In genomic region chr6:36119209-36119608, GRCh38 we compare ENCODE assay signal across 13 cellular contexts. TPM values are rescaled to one million over a fixed set of nuclear protein-coding genes. Genes with fewer than 3 reads are reported as not detected.
DNase-seq lines count a peak whose midpoint lies in the region; ATAC-seq, FAIRE-seq and TF ChIP-seq lines count a peak whose summit lies in the region.
"Had no signal": no experiment of that assay in that cellular context is flagged by ENCODE, and none has a peak within 500 bp of the region (broad histone marks: within the 10 kb centered on the region; RNA-seq: fewer than 3 reads in every experiment).

No MANE protein-coding gene starts in this region.

- BruUV-seq in HepG2 (replicated peaks; lab: Mats Ljungman, UMichigan) = TSS peak; percentile 24

- H2AFZ ChIP-seq in HepG2 (ENCODE audit: low read length) = no peak overlapping the region
- H2AFZ ChIP-seq: neural progenitor cell had no signal

- TF ChIP-seq RAD21 in HepG2 (CRISPR knock-in tag; IDR thresholded peaks at IDR 0.05) = no peak

- peak overlapping the region; percentile 96 for H3K27ac Mint-ChIP-seq in activated T-helper 17 cell treated with anti-CD3 and anti-CD28 coated beads, Interleukin-2, amount 50 U/mL, for 72 hours
- H3K27ac Mint-ChIP-seq: neural progenitor cell had no signal

- H3K36me3 Mint-ChIP-seq in activated T-helper 17 cell treated with anti-CD3 and anti-CD28 coated beads, Interleukin-2, amount 50 U/mL, for 72 hours (ENCODE audit: low read depth) = no peaks in the 10 kb centered on the region
- H3K36me3 Mint-ChIP-seq: neural progenitor cell had no signal

- no peaks in the 10 kb centered on the region for H3K79me2 ChIP-seq in HepG2 (ENCODE audit: insufficient read depth, low read length)

- peaks cover 72% of the 10 kb centered on the region for H3K4me1 Mint-ChIP-seq in activated T-helper 17 cell treated with anti-CD3 and anti-CD28 coated beads, Interleukin-2, amount 50 U/mL, for 72 hours

- no peak for TF ChIP-seq CTCF in HepG2 (CRISPR knock-in tag; IDR thresholded peaks at IDR 0.05)
- TF ChIP-seq CTCF in right lobe of liver (IDR thresholded peaks at IDR 0.05) = no peak

- no peak for ATAC-seq in HepG2
- no peak for ATAC-seq in right lobe of liver
- no peak for ATAC-seq in activated T-helper 17 cell treated with anti-CD3 and anti-CD28 coated beads, Interleukin-2, amount 50 U/mL, for 72 hours (replicated peaks)
- ATAC-seq in HG03520 (IDR thresholded peaks at IDR 0.05; ENCODE audit: unreplicated experiment) = no peak

- no peaks in the 10 kb centered on the region for H3K27me3 ChIP-seq in HepG2 (ENCODE audit: control insufficient read depth in 1 of 2, insufficient read depth in 2 of 2, low read length in 2 of 2)
- H3K27me3 ChIP-seq in right lobe of liver = no peaks in the 10 kb centered on the region
- H3K27me3 ChIP-seq in mucosa of rectum (ENCODE audit: control insufficient read depth in 2 of 2, insufficient read depth in 2 of 2, low read length in 2 of 2) = no peaks in the 10 kb centered on the region
- no peaks in the 10 kb centered on the region for H3K27me3 ChIP-seq in small intestine (ENCODE audit: control insufficient read depth in 2 of 2, insufficient read depth in 2 of 2, low read length in 2 of 2)
- H3K27me3 ChIP-seq: neural progenitor cell, right atrium auricular region, SJCRH30 had no signal

- TF ChIP-seq EP300 in HepG2 (IDR thresholded peaks at IDR 0.05; ENCODE audit: low read depth in 2 of 2, low read length in 2 of 2) = no peak
- no peak for TF ChIP-seq EP300 in HepG2 (CRISPR knock-in tag; IDR thresholded peaks at IDR 0.05; ENCODE audit: borderline replicate concordance)

- in situ Hi-C loops in HepG2 (cut with HindIII; ENCODE audit: extremely low pct_ligation_motif_present, low pct_unique_long_range_greater_than_20kb) = no loop called here

- POLR2A ChIA-PET in HepG2 (lab: Yijun Ruan, JAX) = interaction anchor here (1.6 kb wide), 1 partner anchor 91 kb away, joined by 4 read pairs; the partner anchor contains the start of gene MAPK14

- H3K9me3 Mint-ChIP-seq in activated T-helper 17 cell treated with anti-CD3 and anti-CD28 coated beads, Interleukin-2, amount 50 U/mL, for 72 hours = no peaks in the 10 kb centered on the region
- H3K9me3 Mint-ChIP-seq: activated T-cell treated with anti-CD3 and anti-CD28 coated beads, Interleukin-2, amount 50 U/mL, for 4 hours; neural progenitor cell had no signal

- H4K20me1 ChIP-seq in HepG2 (ENCODE audit: insufficient read depth, low read length) = no peaks in the 10 kb centered on the region

- H3K4me3 ChIP-seq in HepG2 (replicated peaks in 1 of 3; ENCODE audit: insufficient read depth in 1 of 3, low read depth in 2 of 3, low read length in 3 of 3) (no peak overlapping the region), right lobe of liver (no peak overlapping the region), mucosa of rectum (ENCODE audit: low read length in 2 of 2) (no peak overlapping the region), small intestine (ENCODE audit: low read depth in 1 of 2, low read length in 2 of 2) (no peak overlapping the region)
- H3K4me3 ChIP-seq: neural progenitor cell, right atrium auricular region, SJCRH30 had no signal

- H3K36me3 ChIP-seq in HepG2 (replicated peaks in 1 of 2; ENCODE audit: control insufficient read depth in 1 of 2, insufficient read depth in 2 of 2, low read length in 2 of 2) (peaks cover 0 to 2% of the 10 kb centered on the region in 2 experiments; a peak in 1 of 5 replicates), right lobe of liver (peaks cover 0 to 10% (median 0%) of the 10 kb centered on the region in 4 donors), mucosa of rectum (ENCODE audit: control insufficient read depth in 2 of 2, insufficient read depth in 2 of 2, low read length in 2 of 2) (peaks cover 0 to 4% of the 10 kb centered on the region in 2 donors), small intestine (ENCODE audit: control insufficient read depth in 2 of 2, insufficient read depth in 2 of 2, low read length in 2 of 2) (no peaks in the 10 kb centered on the region)
- H3K36me3 ChIP-seq: neural progenitor cell, SJCRH30 had no signal

- no peaks in the 10 kb centered on the region for H3K27me3 Mint-ChIP-seq in activated T-helper 17 cell treated with anti-CD3 and anti-CD28 coated beads, Interleukin-2, amount 50 U/mL, for 72 hours

- WGBS in HepG2 (ENCODE audit: low lambda C conversion rate) = 96% methylated on average over 4 of the region's 4 CpGs
- WGBS in right lobe of liver (ENCODE audit: insufficient coverage, low coverage, low lambda C conversion rate, missing lambda C conversion rate) = 67% methylated on average over 4 of the region's 4 CpGs
- WGBS in small intestine, 3 donors = 71 to 81% (median 80%) methylated on average over 4 of the region's 4 CpGs

- H3K27ac ChIP-seq in HepG2 (ENCODE audit: extremely low read length, insufficient read depth, low read length) (no peak overlapping the region), right lobe of liver (peak overlapping the region in 1 of 3 donors; percentile 25), mucosa of rectum (ENCODE audit: low read depth in 2 of 2, low read length in 2 of 2) (peak overlapping the region; percentile 21 to 25), small intestine (ENCODE audit: low read depth in 1 of 2, low read length in 1 of 2) (no peak overlapping the region)
- H3K27ac ChIP-seq: neural progenitor cell, right atrium auricular region, SJCRH30 had no signal

- H3K4me1 ChIP-seq in HepG2 (ENCODE audit: insufficient read depth, low read length) = peaks cover 32% of the 10 kb centered on the region
- H3K4me1 ChIP-seq in right lobe of liver = peaks cover 0 to 31% (median 8%) of the 10 kb centered on the region in 4 donors
- peaks cover 37 to 38% of the 10 kb centered on the region in 2 donors for H3K4me1 ChIP-seq in mucosa of rectum (ENCODE audit: control insufficient read depth in 2 of 2, insufficient read depth in 2 of 2, low read length in 2 of 2)
- H3K4me1 ChIP-seq in small intestine (ENCODE audit: control insufficient read depth in 2 of 2, insufficient read depth in 1 of 2, low read depth in 1 of 2, low read length in 1 of 2) = peaks cover 3 to 4% of the 10 kb centered on the region in 2 donors
- H3K4me1 ChIP-seq: SJCRH30 had no signal

- FAIRE-seq in HepG2 (lab: Jason Lieb, UNC) (no peak), small intestine (lab: Jason Lieb, UNC) (no peak)

- no peak for DNase-seq in HepG2 (ENCODE audit: low spot score)
- no peak for DNase-seq in right lobe of liver
- no peak for DNase-seq in LoVo (ENCODE audit: low spot score)
- no peak for DNase-seq in small intestine
- no peak for DNase-seq in NCI-H524 (lab: John Stamatoyannopoulos, UW)
- DNase-seq: EL, SJCRH30 had no signal

- H3K4me2 ChIP-seq in HepG2 (ENCODE audit: low read depth, low read length) = no peak overlapping the region
- H3K4me2 ChIP-seq: neural progenitor cell had no signal

- intact Hi-C loops in HepG2 (cut with micrococcal nuclease; ENCODE audit: unreplicated experiment) = no loop called here
- intact Hi-C loops in right lobe of liver (cut with DNase I) = no loop called here

- no peaks in the 10 kb centered on the region for H3K9me3 ChIP-seq in HepG2 (ENCODE audit: low read length)
- no peaks in the 10 kb centered on the region for H3K9me3 ChIP-seq in right lobe of liver
- H3K9me3 ChIP-seq in mucosa of rectum (ENCODE audit: control insufficient read depth in 2 of 2, low read length in 2 of 2) = no peaks in the 10 kb centered on the region
- H3K9me3 ChIP-seq in small intestine (ENCODE audit: control insufficient read depth, low read depth) = no peaks in the 10 kb centered on the region
- H3K9me3 ChIP-seq: right atrium auricular region, SJCRH30 had no signal

- H3K9ac ChIP-seq in HepG2 (ENCODE audit: insufficient read depth, low read depth, low read length) = no peak overlapping the region
- no peak overlapping the region for H3K9ac ChIP-seq in mucosa of rectum (ENCODE audit: low read depth in 1 of 2, low read length in 2 of 2)
- H3K9ac ChIP-seq: neural progenitor cell had no signal

- TF ChIP-seq POLR2A in HepG2 (IDR thresholded peaks at IDR 0.05; ENCODE audit: insufficient read depth in 1 of 2, low read depth in 2 of 2, low read length in 2 of 2) = no peak
- TF ChIP-seq POLR2A in right lobe of liver (IDR thresholded peaks at IDR 0.05) = no peak

- H3K4me3 Mint-ChIP-seq in activated T-helper 17 cell treated with anti-CD3 and anti-CD28 coated beads, Interleukin-2, amount 50 U/mL, for 72 hours = peak overlapping the region; percentile 91
- H3K4me3 Mint-ChIP-seq: activated T-cell treated with anti-CD3 and anti-CD28 coated beads, Interleukin-2, amount 50 U/mL, for 4 hours; neural progenitor cell had no signal

- CTCF ChIA-PET in HepG2 (lab: Yijun Ruan, JAX; ENCODE audit: low intra/inter-chr PET ratio, low total read pairs) = no interaction called here

TF ChIP-seq in HepG2, 621 proteins besides CTCF, POLR2A, EP300 and RAD21:
- no peak for TF ChIP-seq ZIK1 (CRISPR knock-in tag; IDR thresholded peaks at IDR 0.05; ENCODE audit: borderline replicate concordance, low read depth)

RNA-seq across cellular contexts. Expression of gene MAPK13, which starts 11.1 kb away (rescaled TPM):
- total RNA-seq in HepG2 (2016; rRNA removed; fragmentation: Illumina TruSeq; extraction: Trizol) (12.7 and 17.8 TPM in 2 replicates), right lobe of liver (1 to 10 TPM; 2.2 to 5.0 (median 3.0) TPM)
- total RNA-seq in HepG2 (2016; cell fraction: cytosol; rRNA removed; fragmentation: Illumina TruSeq; extraction: Trizol; ENCODE audit: low read depth) = 6.7 and 7.7 TPM in 2 replicates
- total RNA-seq in HepG2 (2016; cell fraction: insoluble cytoplasmic fraction; rRNA removed; fragmentation: Illumina TruSeq; extraction: Trizol) = 13.2 and 13.6 TPM in 2 replicates
- 16.3 and 17.8 TPM in 2 replicates for total RNA-seq in HepG2 (2016; cell fraction: membrane; rRNA removed; fragmentation: Illumina TruSeq; extraction: Trizol)
- total RNA-seq in HepG2 (2016; cell fraction: nucleus; rRNA removed; fragmentation: Illumina TruSeq; extraction: Trizol) = 12.2 and 12.8 TPM in 2 replicates
- polyA plus RNA-seq in HepG2 (2011; rRNA removed) (43.4 and 48.6 TPM in 2 replicates), small intestine (100 to 1,000 TPM in 1 of 3 donors, 10 to 100 TPM in 2; 86.7 to 108 (median 95.5) TPM)
- 29.8 and 31.4 TPM in 2 replicates for polyA plus RNA-seq in HepG2 (2011; cell fraction: cytosol; rRNA removed)
- 203 and 226 TPM in 2 replicates for polyA plus RNA-seq in HepG2 (2011; cell fraction: nucleus; rRNA removed)
- 27.9 and 35.1 TPM in 2 replicates for polyA plus RNA-seq in HepG2 (2012)
- polyA plus RNA-seq in HepG2 (2016; cell fraction: cytosol; fragmentation: Illumina TruSeq; extraction: Trizol; ENCODE audit: low read depth) = 19.7 and 23.2 TPM in 2 replicates
- polyA plus RNA-seq in HepG2 (2016; cell fraction: insoluble cytoplasmic fraction; fragmentation: Illumina TruSeq; extraction: Trizol; ENCODE audit: low read depth) = 26.4 and 34.1 TPM in 2 replicates
- 27.6 and 29.3 TPM in 2 replicates for polyA plus RNA-seq in HepG2 (2016; cell fraction: membrane; fragmentation: Illumina TruSeq; extraction: Trizol; ENCODE audit: low read depth)
- 36.0 and 42.2 TPM in 2 replicates for polyA plus RNA-seq in HepG2 (2016; cell fraction: nucleus; fragmentation: Illumina TruSeq; extraction: Trizol; ENCODE audit: insufficient read depth, low read depth)
- polyA minus RNA-seq in HepG2 (2011; rRNA and poly(A)+ RNA removed; ENCODE audit: low replicate concordance) = 3.1 and 49.1 TPM in 2 replicates
- polyA minus RNA-seq in HepG2 (2011; cell fraction: cytosol; rRNA and poly(A)+ RNA removed) = 16.3 and 18.6 TPM in 2 replicates
- 30.6 and 42.0 TPM in 2 replicates for polyA minus RNA-seq in HepG2 (2011; cell fraction: nucleus; rRNA and poly(A)+ RNA removed)
- 10 to 100 TPM; 53.6 to 58.7 TPM for total RNA-seq in activated T-helper 17 cell treated with anti-CD3 and anti-CD28 coated beads, Interleukin-2, amount 50 U/mL, for 72 hours

Comparison
In these comparisons a context has a peak if more than half of its experiments do, and no peak if none do; other contexts are left out.
1. H3K27ac ChIP-seq: peak in mucosa of rectum (2 of 2); none in HepG2 (single experiment) and small intestine (0 of 2).